Comparison of ENCODE assay signal across 9 cellular contexts in genomic region chrX:71095971-71096701, GRCh38. TPM values are rescaled to one million over a fixed set of nuclear protein-coding genes. Genes with fewer than 3 reads are reported as not detected.
DNase-seq lines count a peak whose midpoint lies in the region; ATAC-seq and TF ChIP-seq lines count a peak whose summit lies in the region.
"Had no signal": no experiment of that assay in that cellular context is flagged by ENCODE, and none has a peak within 500 bp of the region (broad histone marks: within the 10 kb centered on the region; RNA-seq: fewer than 3 reads in every experiment).

No MANE protein-coding gene starts in this region.

- DNase-seq in EH (ENCODE audit: low read depth) (peak; percentile 54), H7 (peak; percentile 87), NCI-H526 treated with DMSO at 0.1 percent for 48 hours (lab: John Stamatoyannopoulos, UW) (peak; percentile 18), kidney tubule cell (ENCODE audit: low spot score) (peak; percentile 34)
- DNase-seq in activated CD8-positive, alpha-beta memory T cell treated with anti-CD3 and anti-CD28 coated beads for 24 hours, result no peak

- peak overlapping the region; percentile 31 to 89 (median 84) for H3K27ac Mint-ChIP-seq in brain
- peak overlapping the region; percentile 91 for H3K27ac Mint-ChIP-seq in stimulated activated naive CD8-positive, alpha-beta T cell treated with anti-CD3 and anti-CD28 coated beads, Interleukin-15, Interleukin-2, amounts not matched to agents 100 ng/mL and 50 ng/mL, for 24 hours

- H3K9me3 Mint-ChIP-seq in brain, result peaks cover 0 to 5% (median 0%) of the 10 kb centered on the region in 5 experiments
- H3K9me3 Mint-ChIP-seq in stimulated activated naive CD8-positive, alpha-beta T cell treated with anti-CD3 and anti-CD28 coated beads, Interleukin-15, Interleukin-2, amounts not matched to agents 100 ng/mL and 50 ng/mL, for 24 hours, result no peaks in the 10 kb centered on the region

- peak overlapping the region; percentile 66 for H3K4me3 ChIP-seq in H7 (ENCODE audit: insufficient read depth, low read depth, low read length)

- peak overlapping the region; percentile 92 to 100 (median 96) for H3K4me3 Mint-ChIP-seq in brain
- peak overlapping the region; percentile 97 for H3K4me3 Mint-ChIP-seq in stimulated activated naive CD8-positive, alpha-beta T cell treated with anti-CD3 and anti-CD28 coated beads, Interleukin-15, Interleukin-2, amounts not matched to agents 100 ng/mL and 50 ng/mL, for 24 hours

- no peak for TF ChIP-seq CTCF in brain (conservative IDR thresholded peaks at IDR 0.05)

- H3K36me3 Mint-ChIP-seq in brain, result no peaks in the 10 kb centered on the region
- no peaks in the 10 kb centered on the region for H3K36me3 Mint-ChIP-seq in stimulated activated naive CD8-positive, alpha-beta T cell treated with anti-CD3 and anti-CD28 coated beads, Interleukin-15, Interleukin-2, amounts not matched to agents 100 ng/mL and 50 ng/mL, for 24 hours (ENCODE audit: low read depth)

- peaks cover 21% of the 10 kb centered on the region for H3K27me3 Mint-ChIP-seq in brain
- H3K27me3 Mint-ChIP-seq in stimulated activated naive CD8-positive, alpha-beta T cell treated with anti-CD3 and anti-CD28 coated beads, Interleukin-15, Interleukin-2, amounts not matched to agents 100 ng/mL and 50 ng/mL, for 24 hours, result no peaks in the 10 kb centered on the region

- H3K27me3 ChIP-seq in H7 (ENCODE audit: control insufficient read depth, insufficient read depth, low read length), result peaks cover 1% of the 10 kb centered on the region; the same call in 1 of the 2 replicates

- ATAC-seq in GM19328 (IDR thresholded peaks at IDR 0.05; ENCODE audit: unreplicated experiment), result no peak

- H3K36me3 ChIP-seq in H7 (replicated peaks; ENCODE audit: control insufficient read depth, insufficient read depth, low read length), result no peaks in the 10 kb centered on the region

- peaks cover 28% of the 10 kb centered on the region for H3K4me1 Mint-ChIP-seq in brain
- peaks cover 27% of the 10 kb centered on the region for H3K4me1 Mint-ChIP-seq in stimulated activated naive CD8-positive, alpha-beta T cell treated with anti-CD3 and anti-CD28 coated beads, Interleukin-15, Interleukin-2, amounts not matched to agents 100 ng/mL and 50 ng/mL, for 24 hours (ENCODE audit: low read depth)

RNA-seq across cellular contexts. Expression of gene FOXO4, which starts 0.5 kb away (rescaled TPM):
- 15.4 and 18.6 TPM in 2 replicates for total RNA-seq in H7 (2014; rRNA removed; shearing (Covaris generic))
- 41.8 TPM for polyA plus RNA-seq in brain (ENCODE audit: insufficient read depth, low read depth, low replicate concordance)

RNA-seq across cellular contexts. Expression of gene CXorf65, which starts 10.4 kb away (rescaled TPM):
- 3.8 TPM in 1 of 2 replicates, not detected in the other for total RNA-seq in H7 (2014; rRNA removed; shearing (Covaris generic))
- polyA plus RNA-seq in brain (ENCODE audit: insufficient read depth, low read depth, low replicate concordance), result not detected
- total RNA-seq: subcutaneous adipose tissue had no signal

RNA-seq across cellular contexts. Expression of gene IL2RG, which starts 15.2 kb away (rescaled TPM):
- not detected in 2 replicates for total RNA-seq in H7 (2014; rRNA removed; shearing (Covaris generic))
- 1.6 TPM for polyA plus RNA-seq in brain (ENCODE audit: insufficient read depth, low read depth, low replicate concordance)

RNA-seq across cellular contexts. Expression of gene MED12, which starts 22.3 kb away (rescaled TPM):
- total RNA-seq in H7 (2014; rRNA removed; shearing (Covaris generic)), result 19.0 and 24.1 TPM in 2 replicates
- polyA plus RNA-seq in brain (ENCODE audit: insufficient read depth, low read depth, low replicate concordance), result 38.0 TPM

RNA-seq across cellular contexts. Expression of gene SNX12, which starts 28.0 kb away (rescaled TPM):
- total RNA-seq in H7 (2014; rRNA removed; shearing (Covaris generic)), result 66.3 and 85.8 TPM in 2 replicates
- 74.8 TPM for polyA plus RNA-seq in brain (ENCODE audit: insufficient read depth, low read depth, low replicate concordance)
